ENCODE assay signal across 1 cellular context in the genomic region with DNA sequence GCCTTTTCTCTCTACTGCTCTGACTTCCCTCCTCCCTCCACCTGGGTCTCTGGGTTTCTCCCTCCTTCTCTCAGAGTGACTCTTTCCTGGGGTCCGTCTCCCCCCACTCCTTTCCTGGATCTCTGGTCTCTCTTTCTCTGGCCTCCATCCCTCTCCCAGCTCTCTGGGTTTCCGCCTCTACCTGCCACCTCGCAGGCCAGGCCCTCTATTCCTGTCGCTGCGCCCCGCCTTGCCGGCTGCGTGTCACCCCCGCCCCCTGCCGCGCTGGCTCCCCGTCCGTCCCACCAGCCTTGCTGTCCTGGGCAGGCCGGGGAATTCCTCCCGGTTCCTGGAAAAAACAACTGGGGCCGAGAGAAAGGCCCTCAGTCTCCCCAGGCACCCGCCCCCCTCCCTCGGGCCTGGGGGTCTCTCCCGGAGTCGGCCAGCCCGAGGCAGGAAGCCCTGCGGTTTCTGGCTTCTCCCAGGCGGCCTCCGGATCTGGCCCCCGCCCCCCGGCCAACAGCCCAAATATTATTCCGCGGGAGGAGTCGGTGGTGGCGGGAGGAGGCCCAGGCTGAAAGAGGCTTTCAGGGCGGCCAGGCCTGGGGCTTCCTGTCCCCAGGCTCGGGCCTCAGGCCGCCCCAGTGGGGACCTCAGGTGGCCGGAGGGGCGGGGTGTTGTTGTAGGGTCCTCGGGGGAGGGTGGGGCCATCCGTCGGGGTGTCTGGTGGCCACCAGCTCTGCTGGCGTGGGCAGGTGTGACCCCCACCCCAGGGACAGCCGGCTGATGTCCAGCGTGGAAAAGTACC.
TF ChIP-seq lines count a peak whose summit lies in the region.

No MANE protein-coding gene starts in this region.

TF ChIP-seq in HEK293, 187 proteins besides CTCF, POLR2A, EP300 and RAD21 (continued from another document):
- no peak for TF ChIP-seq ZBTB49 (tag by site-specific recombination; IDR thresholded peaks at IDR 0.05; ENCODE audit: low read depth)
- TF ChIP-seq, protein P1, sequence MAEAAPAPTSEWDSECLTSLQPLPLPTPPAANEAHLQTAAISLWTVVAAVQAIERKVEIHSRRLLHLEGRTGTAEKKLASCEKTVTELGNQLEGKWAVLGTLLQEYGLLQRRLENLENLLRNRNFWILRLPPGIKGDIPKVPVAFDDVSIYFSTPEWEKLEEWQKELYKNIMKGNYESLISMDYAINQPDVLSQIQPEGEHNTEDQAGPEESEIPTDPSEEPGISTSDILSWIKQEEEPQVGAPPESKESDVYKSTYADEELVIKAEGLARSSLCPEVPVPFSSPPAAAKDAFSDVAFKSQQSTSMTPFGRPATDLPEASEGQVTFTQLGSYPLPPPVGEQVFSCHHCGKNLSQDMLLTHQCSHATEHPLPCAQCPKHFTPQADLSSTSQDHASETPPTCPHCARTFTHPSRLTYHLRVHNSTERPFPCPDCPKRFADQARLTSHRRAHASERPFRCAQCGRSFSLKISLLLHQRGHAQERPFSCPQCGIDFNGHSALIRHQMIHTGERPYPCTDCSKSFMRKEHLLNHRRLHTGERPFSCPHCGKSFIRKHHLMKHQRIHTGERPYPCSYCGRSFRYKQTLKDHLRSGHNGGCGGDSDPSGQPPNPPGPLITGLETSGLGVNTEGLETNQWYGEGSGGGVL (tag by site-specific recombination; IDR thresholded peaks at IDR 0.05): peak; percentile 72
